Comparison of ENCODE assay signal across 9 cellular contexts in the genomic region with DNA sequence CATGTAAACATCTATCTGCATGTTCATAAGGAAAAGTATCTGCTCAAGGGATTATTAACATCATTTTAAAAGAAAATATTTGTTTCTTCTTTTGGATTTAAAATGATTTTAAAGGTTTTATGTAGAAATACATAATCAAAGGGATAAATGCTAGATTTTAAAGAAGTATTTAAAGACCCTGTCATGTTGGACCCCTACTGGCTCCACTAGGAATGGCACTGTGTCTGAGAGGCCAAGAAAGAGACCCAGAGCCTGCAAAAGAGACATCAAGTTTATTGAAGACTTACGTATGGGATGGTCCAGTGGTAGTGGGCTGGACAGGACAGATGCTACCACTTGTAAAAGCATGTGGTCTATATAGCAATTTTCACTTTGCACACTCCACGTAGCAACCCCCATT.
DNase-seq lines count a peak whose midpoint lies in the region; ATAC-seq and TF ChIP-seq lines count a peak whose summit lies in the region.
"Had no signal": no experiment of that assay in that cellular context is flagged by ENCODE, and none has a peak within 500 bp of the region (broad histone marks: within the 10 kb centered on the region; RNA-seq: fewer than 3 reads in every experiment).

No MANE protein-coding gene starts in this region.

- DNase-seq in OCI-M1 (lab: John Stamatoyannopoulos, UW) (peak; percentile 58), fibroblast of pulmonary artery (ENCODE audit: low read depth) (peak; percentile 31), NCI-H524 (lab: John Stamatoyannopoulos, UW) (no peak)
- DNase-seq: KG1 had no signal

- no peak overlapping the region for H3K27ac ChIP-seq in 22Rv1

- no peak overlapping the region for H3K4me3 ChIP-seq in fibroblast of pulmonary artery (replicated peaks; ENCODE audit: low read depth, low read length)

- TF ChIP-seq CTCF in 22Rv1 (IDR thresholded peaks at IDR 0.05): peak; percentile 45
- peak; percentile 61 for TF ChIP-seq CTCF in fibroblast of pulmonary artery (IDR thresholded peaks at IDR 0.05; ENCODE audit: low read length, missing control alignments)

- peak; percentile 69 for ATAC-seq in GM18511 (IDR thresholded peaks at IDR 0.05; ENCODE audit: unreplicated experiment)
- no peak for ATAC-seq in HG03025 (IDR thresholded peaks at IDR 0.05; ENCODE audit: low FRiP score, unreplicated experiment)
- no peak for ATAC-seq in GM21390 (IDR thresholded peaks at IDR 0.05; ENCODE audit: unreplicated experiment)
- no peak for ATAC-seq in HG02970 (IDR thresholded peaks at IDR 0.05; ENCODE audit: low FRiP score, unreplicated experiment)

Comparison
In these comparisons a context has a peak if more than half of its experiments do, and no peak if none do; other contexts are left out.
1. DNase-seq: peak in OCI-M1 (single experiment) and fibroblast of pulmonary artery (single experiment); none in NCI-H524 (0 of 2).